In genomic region chr19:45471866-45472556, GRCh38 we compare ENCODE assay signal across 1 cellular context.
TF ChIP-seq lines count a peak whose summit lies in the region.

No MANE protein-coding gene starts in this region.

TF ChIP-seq in SK-N-SH, 30 proteins besides CTCF, POLR2A, EP300 and RAD21 (continued from another document):
- TF ChIP-seq REST (IDR thresholded peaks at IDR 0.05; ENCODE audit: low read depth, low read length) (no peak), PBX3 (IDR thresholded peaks at IDR 0.05) (no peak), FOXJ3 (CRISPR knock-in tag; IDR thresholded peaks at IDR 0.05) (no peak), MEF2A (IDR thresholded peaks at IDR 0.05; ENCODE audit: borderline replicate concordance, low read depth) (no peak), NRF1 (IDR thresholded peaks at IDR 0.05; ENCODE audit: low read depth, low read length) (no peak), USF2 (IDR thresholded peaks at IDR 0.05; ENCODE audit: borderline replicate concordance, low read depth, low read length) (no peak), CHD2 (IDR thresholded peaks at IDR 0.05; ENCODE audit: low read length, partially characterized antibody) (no peak), MAX (IDR thresholded peaks at IDR 0.05; ENCODE audit: low read depth) (no peak), EZH2phosphoT487 (IDR thresholded peaks at IDR 0.05; ENCODE audit: borderline replicate concordance, low read depth) (no peak)
